1 cellular context compared by ENCODE assay signal in the genomic region with DNA sequence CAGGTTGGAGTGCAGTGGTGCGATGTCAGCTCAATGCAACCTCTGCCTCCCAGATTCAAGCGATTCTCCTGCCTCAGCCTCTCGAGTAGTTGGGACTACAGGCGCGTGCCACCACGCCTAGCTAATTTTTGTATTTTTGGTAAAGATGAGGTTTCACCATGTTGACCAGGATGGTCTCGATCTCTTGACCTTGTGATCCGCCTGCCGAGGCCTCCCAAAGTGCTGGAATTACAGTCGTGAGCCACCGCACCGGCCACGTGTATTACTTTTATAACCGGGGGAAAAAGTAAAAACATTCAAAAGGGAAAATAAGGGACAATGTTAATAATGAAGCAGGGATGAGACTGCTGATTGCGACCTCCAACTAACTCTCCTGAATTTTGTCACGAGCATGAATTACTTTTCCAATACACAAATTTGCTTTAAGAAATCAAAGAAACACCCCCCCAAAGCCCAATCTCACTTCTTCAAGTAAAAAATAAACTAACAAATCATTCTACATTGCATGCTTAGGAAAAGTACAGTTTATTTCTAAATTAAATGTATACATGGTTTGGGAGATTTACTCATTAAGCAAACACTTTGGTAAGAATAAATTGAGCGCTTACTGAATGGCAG.
A peak's percentile ranks its signal among the peaks of the same experiment; 100 is the strongest.
TF ChIP-seq lines count a peak whose summit lies in the region.

No MANE protein-coding gene starts in this region.

TF ChIP-seq in H1, 55 proteins besides CTCF, POLR2A, EP300 and RAD21:
- no peak for TF ChIP-seq ASH2L (IDR thresholded peaks at IDR 0.05; ENCODE audit: low read length)
- no peak for TF ChIP-seq SP1 (IDR thresholded peaks at IDR 0.05; ENCODE audit: low read depth, low read length)
- 0 out of 2 replicates have a peak, but pooled peaks have one; percentile 19 for TF ChIP-seq RBBP5 (IDR thresholded peaks at IDR 0.05; ENCODE audit: borderline replicate concordance, low read depth, low read length)
